Comparison of ENCODE assay signal across 1 cellular context in genomic region chr11:2929880-2930704, GRCh38.
TF ChIP-seq lines count a peak whose summit lies in the region.

No MANE protein-coding gene starts in this region.

TF ChIP-seq in GM12878, 131 proteins besides CTCF, POLR2A, EP300 and RAD21 (continued from another document):
- no peak for TF ChIP-seq BRCA1 (IDR thresholded peaks at IDR 0.05; ENCODE audit: low read depth, low read length)
- 0 out of 2 replicates have a peak, but pooled peaks have one; percentile 12 for TF ChIP-seq RUNX3 (IDR thresholded peaks at IDR 0.05; ENCODE audit: low read length)
- TF ChIP-seq ATF3 (IDR thresholded peaks at IDR 0.05; ENCODE audit: borderline replicate concordance, extremely low read depth, low read depth, low read length) = no peak
- no peak for TF ChIP-seq BACH1 (IDR thresholded peaks at IDR 0.05; ENCODE audit: borderline replicate concordance)
- TF ChIP-seq, protein P1, sequence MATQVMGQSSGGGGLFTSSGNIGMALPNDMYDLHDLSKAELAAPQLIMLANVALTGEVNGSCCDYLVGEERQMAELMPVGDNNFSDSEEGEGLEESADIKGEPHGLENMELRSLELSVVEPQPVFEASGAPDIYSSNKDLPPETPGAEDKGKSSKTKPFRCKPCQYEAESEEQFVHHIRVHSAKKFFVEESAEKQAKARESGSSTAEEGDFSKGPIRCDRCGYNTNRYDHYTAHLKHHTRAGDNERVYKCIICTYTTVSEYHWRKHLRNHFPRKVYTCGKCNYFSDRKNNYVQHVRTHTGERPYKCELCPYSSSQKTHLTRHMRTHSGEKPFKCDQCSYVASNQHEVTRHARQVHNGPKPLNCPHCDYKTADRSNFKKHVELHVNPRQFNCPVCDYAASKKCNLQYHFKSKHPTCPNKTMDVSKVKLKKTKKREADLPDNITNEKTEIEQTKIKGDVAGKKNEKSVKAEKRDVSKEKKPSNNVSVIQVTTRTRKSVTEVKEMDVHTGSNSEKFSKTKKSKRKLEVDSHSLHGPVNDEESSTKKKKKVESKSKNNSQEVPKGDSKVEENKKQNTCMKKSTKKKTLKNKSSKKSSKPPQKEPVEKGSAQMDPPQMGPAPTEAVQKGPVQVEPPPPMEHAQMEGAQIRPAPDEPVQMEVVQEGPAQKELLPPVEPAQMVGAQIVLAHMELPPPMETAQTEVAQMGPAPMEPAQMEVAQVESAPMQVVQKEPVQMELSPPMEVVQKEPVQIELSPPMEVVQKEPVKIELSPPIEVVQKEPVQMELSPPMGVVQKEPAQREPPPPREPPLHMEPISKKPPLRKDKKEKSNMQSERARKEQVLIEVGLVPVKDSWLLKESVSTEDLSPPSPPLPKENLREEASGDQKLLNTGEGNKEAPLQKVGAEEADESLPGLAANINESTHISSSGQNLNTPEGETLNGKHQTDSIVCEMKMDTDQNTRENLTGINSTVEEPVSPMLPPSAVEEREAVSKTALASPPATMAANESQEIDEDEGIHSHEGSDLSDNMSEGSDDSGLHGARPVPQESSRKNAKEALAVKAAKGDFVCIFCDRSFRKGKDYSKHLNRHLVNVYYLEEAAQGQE (IDR thresholded peaks at IDR 0.05; ENCODE audit: low read depth, low read length) = no peak
- TF ChIP-seq IRF5 (IDR thresholded peaks at IDR 0.05; ENCODE audit: borderline replicate concordance) = no peak
- TF ChIP-seq NFYA (IDR thresholded peaks at IDR 0.05; ENCODE audit: borderline replicate concordance, low read depth, low read length) = no peak
- no peak for TF ChIP-seq SMAD1 (IDR thresholded peaks at IDR 0.05; ENCODE audit: low read depth, partially characterized antibody)
- no peak for TF ChIP-seq ZBED1 (IDR thresholded peaks at IDR 0.05; ENCODE audit: borderline replicate concordance)
- no peak for TF ChIP-seq YBX1 (IDR thresholded peaks at IDR 0.05)
- TF ChIP-seq MTA2 (IDR thresholded peaks at IDR 0.05; ENCODE audit: low read depth) = 0 out of 2 replicates have a peak, but pooled peaks have one; percentile 15
- no peak for TF ChIP-seq ZNF384 (IDR thresholded peaks at IDR 0.05; ENCODE audit: borderline replicate concordance, low read depth, low read length)
- TF ChIP-seq, protein P2, sequence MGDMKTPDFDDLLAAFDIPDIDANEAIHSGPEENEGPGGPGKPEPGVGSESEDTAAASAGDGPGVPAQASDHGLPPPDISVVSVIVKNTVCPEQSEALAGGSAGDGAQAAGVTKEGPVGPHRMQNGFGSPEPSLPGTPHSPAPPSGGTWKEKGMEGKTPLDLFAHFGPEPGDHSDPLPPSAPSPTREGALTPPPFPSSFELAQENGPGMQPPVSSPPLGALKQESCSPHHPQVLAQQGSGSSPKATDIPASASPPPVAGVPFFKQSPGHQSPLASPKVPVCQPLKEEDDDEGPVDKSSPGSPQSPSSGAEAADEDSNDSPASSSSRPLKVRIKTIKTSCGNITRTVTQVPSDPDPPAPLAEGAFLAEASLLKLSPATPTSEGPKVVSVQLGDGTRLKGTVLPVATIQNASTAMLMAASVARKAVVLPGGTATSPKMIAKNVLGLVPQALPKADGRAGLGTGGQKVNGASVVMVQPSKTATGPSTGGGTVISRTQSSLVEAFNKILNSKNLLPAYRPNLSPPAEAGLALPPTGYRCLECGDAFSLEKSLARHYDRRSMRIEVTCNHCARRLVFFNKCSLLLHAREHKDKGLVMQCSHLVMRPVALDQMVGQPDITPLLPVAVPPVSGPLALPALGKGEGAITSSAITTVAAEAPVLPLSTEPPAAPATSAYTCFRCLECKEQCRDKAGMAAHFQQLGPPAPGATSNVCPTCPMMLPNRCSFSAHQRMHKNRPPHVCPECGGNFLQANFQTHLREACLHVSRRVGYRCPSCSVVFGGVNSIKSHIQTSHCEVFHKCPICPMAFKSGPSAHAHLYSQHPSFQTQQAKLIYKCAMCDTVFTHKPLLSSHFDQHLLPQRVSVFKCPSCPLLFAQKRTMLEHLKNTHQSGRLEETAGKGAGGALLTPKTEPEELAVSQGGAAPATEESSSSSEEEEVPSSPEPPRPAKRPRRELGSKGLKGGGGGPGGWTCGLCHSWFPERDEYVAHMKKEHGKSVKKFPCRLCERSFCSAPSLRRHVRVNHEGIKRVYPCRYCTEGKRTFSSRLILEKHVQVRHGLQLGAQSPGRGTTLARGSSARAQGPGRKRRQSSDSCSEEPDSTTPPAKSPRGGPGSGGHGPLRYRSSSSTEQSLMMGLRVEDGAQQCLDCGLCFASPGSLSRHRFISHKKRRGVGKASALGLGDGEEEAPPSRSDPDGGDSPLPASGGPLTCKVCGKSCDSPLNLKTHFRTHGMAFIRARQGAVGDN (IDR thresholded peaks at IDR 0.05) = no peak
- no peak; the same call in 1 of the 2 replicates for TF ChIP-seq CREM (IDR thresholded peaks at IDR 0.05; ENCODE audit: low read depth)
- TF ChIP-seq, protein P3, sequence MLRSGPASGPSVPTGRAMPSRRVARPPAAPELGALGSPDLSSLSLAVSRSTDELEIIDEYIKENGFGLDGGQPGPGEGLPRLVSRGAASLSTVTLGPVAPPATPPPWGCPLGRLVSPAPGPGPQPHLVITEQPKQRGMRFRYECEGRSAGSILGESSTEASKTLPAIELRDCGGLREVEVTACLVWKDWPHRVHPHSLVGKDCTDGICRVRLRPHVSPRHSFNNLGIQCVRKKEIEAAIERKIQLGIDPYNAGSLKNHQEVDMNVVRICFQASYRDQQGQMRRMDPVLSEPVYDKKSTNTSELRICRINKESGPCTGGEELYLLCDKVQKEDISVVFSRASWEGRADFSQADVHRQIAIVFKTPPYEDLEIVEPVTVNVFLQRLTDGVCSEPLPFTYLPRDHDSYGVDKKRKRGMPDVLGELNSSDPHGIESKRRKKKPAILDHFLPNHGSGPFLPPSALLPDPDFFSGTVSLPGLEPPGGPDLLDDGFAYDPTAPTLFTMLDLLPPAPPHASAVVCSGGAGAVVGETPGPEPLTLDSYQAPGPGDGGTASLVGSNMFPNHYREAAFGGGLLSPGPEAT (IDR thresholded peaks at IDR 0.05; ENCODE audit: low read depth) = no peak
